In the genomic region with DNA sequence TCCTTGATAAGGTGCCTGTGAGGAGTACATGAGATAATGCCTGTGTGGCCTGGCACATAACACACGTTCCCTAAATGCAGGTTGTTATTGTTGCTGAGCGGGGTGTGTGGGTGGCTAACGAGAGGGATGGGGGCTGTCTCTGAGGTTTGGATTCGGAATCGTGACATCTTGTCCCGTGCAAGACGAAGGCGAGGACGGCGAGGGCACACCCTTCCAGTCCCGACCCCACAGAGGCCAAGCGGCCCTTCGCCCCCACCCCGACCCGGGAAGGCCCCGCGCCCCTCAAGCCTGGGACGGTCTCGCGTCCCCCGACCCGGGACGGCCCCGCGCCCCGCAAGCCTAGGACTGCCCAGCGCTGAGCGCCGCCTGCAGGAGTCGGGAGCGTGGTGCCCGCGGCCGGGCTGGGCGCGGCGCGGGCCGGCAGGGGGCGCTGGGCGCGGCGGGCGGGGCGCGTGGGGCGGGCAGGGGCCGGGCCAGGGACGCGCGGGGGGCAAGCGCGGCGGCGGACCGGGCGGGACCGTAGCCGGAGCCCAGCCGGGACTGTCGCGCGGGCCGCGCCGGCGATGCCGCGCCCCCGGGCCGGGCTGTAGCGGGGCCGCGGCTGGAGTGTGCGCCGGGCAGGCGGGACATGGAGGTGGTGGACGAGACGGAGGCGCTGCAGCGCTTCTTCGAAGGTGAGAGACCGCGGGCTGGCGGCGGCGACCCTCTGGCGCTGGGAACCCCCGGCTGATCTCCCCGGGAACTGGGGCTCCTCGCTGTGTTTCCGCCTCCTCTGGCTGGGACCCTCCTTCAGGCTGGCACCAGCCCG, we compare ENCODE assay signal across 1 cellular context.
TF ChIP-seq lines count a peak whose summit lies in the region.

A gene (plus strand): TSS at position 520 of the 808 bp plus-strand sequence. CDS start 109 bp downstream, at position 629.

TF ChIP-seq in WTC11, 78 proteins besides CTCF, POLR2A, EP300 and RAD21 (continued from another document):
- TF ChIP-seq, protein P1, sequence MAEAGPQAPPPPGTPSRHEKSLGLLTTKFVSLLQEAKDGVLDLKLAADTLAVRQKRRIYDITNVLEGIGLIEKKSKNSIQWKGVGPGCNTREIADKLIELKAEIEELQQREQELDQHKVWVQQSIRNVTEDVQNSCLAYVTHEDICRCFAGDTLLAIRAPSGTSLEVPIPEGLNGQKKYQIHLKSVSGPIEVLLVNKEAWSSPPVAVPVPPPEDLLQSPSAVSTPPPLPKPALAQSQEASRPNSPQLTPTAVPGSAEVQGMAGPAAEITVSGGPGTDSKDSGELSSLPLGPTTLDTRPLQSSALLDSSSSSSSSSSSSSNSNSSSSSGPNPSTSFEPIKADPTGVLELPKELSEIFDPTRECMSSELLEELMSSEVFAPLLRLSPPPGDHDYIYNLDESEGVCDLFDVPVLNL (CRISPR knock-in tag; IDR thresholded peaks at IDR 0.05; ENCODE audit: borderline replicate concordance, low read depth), result no peak
- 0 out of 2 replicates have a peak, but pooled peaks have one; percentile 18 for TF ChIP-seq MYBL2 (CRISPR knock-in tag; IDR thresholded peaks at IDR 0.05)
- TF ChIP-seq SP1 (CRISPR knock-in tag; conservative IDR thresholded peaks at IDR 0.05), result 0 out of 2 replicates have a peak, but pooled peaks have one; percentile 28
- TF ChIP-seq, protein P2, sequence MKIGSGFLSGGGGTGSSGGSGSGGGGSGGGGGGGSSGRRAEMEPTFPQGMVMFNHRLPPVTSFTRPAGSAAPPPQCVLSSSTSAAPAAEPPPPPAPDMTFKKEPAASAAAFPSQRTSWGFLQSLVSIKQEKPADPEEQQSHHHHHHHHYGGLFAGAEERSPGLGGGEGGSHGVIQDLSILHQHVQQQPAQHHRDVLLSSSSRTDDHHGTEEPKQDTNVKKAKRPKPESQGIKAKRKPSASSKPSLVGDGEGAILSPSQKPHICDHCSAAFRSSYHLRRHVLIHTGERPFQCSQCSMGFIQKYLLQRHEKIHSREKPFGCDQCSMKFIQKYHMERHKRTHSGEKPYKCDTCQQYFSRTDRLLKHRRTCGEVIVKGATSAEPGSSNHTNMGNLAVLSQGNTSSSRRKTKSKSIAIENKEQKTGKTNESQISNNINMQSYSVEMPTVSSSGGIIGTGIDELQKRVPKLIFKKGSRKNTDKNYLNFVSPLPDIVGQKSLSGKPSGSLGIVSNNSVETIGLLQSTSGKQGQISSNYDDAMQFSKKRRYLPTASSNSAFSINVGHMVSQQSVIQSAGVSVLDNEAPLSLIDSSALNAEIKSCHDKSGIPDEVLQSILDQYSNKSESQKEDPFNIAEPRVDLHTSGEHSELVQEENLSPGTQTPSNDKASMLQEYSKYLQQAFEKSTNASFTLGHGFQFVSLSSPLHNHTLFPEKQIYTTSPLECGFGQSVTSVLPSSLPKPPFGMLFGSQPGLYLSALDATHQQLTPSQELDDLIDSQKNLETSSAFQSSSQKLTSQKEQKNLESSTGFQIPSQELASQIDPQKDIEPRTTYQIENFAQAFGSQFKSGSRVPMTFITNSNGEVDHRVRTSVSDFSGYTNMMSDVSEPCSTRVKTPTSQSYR (CRISPR knock-in tag; IDR thresholded peaks at IDR 0.05), result no peak
